8 cellular contexts compared by ENCODE assay signal in genomic region chr13:80342541-80343371, GRCh38. TPM values are rescaled to one million over a fixed set of nuclear protein-coding genes. Genes with fewer than 3 reads are reported as not detected.
DNase-seq lines count a peak whose midpoint lies in the region; ATAC-seq, FAIRE-seq and TF ChIP-seq lines count a peak whose summit lies in the region.

No MANE protein-coding gene starts in this region.

- H3K9ac ChIP-seq in IMR-90 (ENCODE audit: low read depth, low read length), result peak overlapping the region; percentile 89

- peak overlapping the region; percentile 85 for H3K23ac ChIP-seq in IMR-90 (ENCODE audit: low read depth, low read length)

- peak; percentile 63; the same call in 1 of the 2 replicates for TF ChIP-seq POLR2A in IMR-90 (IDR thresholded peaks at IDR 0.05; ENCODE audit: low read depth, low read length)

- no peaks in the 10 kb centered on the region for H3K27me3 ChIP-seq in IMR-90 (ENCODE audit: control insufficient read depth, insufficient read depth, low read length)
- no peaks in the 10 kb centered on the region for H3K27me3 ChIP-seq in cardiac muscle cell
- no peaks in the 10 kb centered on the region for H3K27me3 ChIP-seq in pancreas
- H3K27me3 ChIP-seq in upper lobe of right lung, result no peaks in the 10 kb centered on the region

- peak overlapping the region; percentile 80 for H2BK5ac ChIP-seq in IMR-90 (ENCODE audit: low read depth, low read length, poor library complexity, severe bottlenecking)

- H3K9me3 ChIP-seq in IMR-90 (ENCODE audit: control insufficient read depth, insufficient read depth, low read length), result no peaks in the 10 kb centered on the region
- H3K9me3 ChIP-seq in cardiac muscle cell (ENCODE audit: low read depth), result no peaks in the 10 kb centered on the region
- H3K9me3 ChIP-seq in pancreas, result no peaks in the 10 kb centered on the region
- no peaks in the 10 kb centered on the region for H3K9me3 ChIP-seq in upper lobe of right lung

- H4K5ac ChIP-seq in IMR-90 (ENCODE audit: low read depth, low read length), result peak overlapping the region; percentile 62; the same call in 1 of the 2 replicates

- H3K9me1 ChIP-seq in IMR-90 (ENCODE audit: insufficient read depth, low read length), result no peaks in the 10 kb centered on the region

- TF ChIP-seq RAD21 in IMR-90 (IDR thresholded peaks at IDR 0.05; ENCODE audit: low read length), result peak; percentile 71

- H3K4me1 Mint-ChIP-seq in activated naive CD8-positive, alpha-beta T cell treated with anti-CD3 and anti-CD28 coated beads, Interleukin-2, amount 10 ng/mL, durations not matched to agents 7 days and 5 days, result peaks cover 7% of the 10 kb centered on the region

- FAIRE-seq in pancreas (lab: Jason Lieb, UNC), result no peak

- POLR2A ChIA-PET in IMR-90 (lab: Charles Lee; ENCODE audit: unreplicated experiment), result no interaction called here
- POLR2A ChIA-PET in activated naive CD8-positive, alpha-beta T cell treated with anti-CD3 and anti-CD28 coated beads, Interleukin-2, amount 10 ng/mL, durations not matched to agents 7 days and 5 days (lab: Charles Lee), result no interaction called here

- BruUV-seq in IMR-90 (replicated peaks; lab: Mats Ljungman, UMichigan), result no TSS peak

- H3K27ac ChIP-seq in IMR-90 (ENCODE audit: insufficient read depth, low read length) (peak overlapping the region; percentile 74), cardiac muscle cell (peak overlapping the region; percentile 99), pancreas (peak overlapping the region; percentile 90 to 99 (median 96)), upper lobe of right lung (peak overlapping the region; percentile 95)

- no peaks in the 10 kb centered on the region for H3K4me1 ChIP-seq in IMR-90 (ENCODE audit: control insufficient read depth, insufficient read depth, low read length)
- peaks cover 25% of the 10 kb centered on the region for H3K4me1 ChIP-seq in cardiac muscle cell (ENCODE audit: low read depth)
- H3K4me1 ChIP-seq in pancreas, result peaks cover 0 to 4% (median 0%) of the 10 kb centered on the region in 3 donors
- peaks cover 18% of the 10 kb centered on the region for H3K4me1 ChIP-seq in upper lobe of right lung

- no peaks in the 10 kb centered on the region for H3K36me3 ChIP-seq in IMR-90 (ENCODE audit: control insufficient read depth, insufficient read depth, low read length)
- no peaks in the 10 kb centered on the region for H3K36me3 ChIP-seq in cardiac muscle cell
- H3K36me3 ChIP-seq in pancreas, result no peaks in the 10 kb centered on the region
- H3K36me3 ChIP-seq in upper lobe of right lung, result no peaks in the 10 kb centered on the region

- H3K4me2 ChIP-seq in IMR-90 (ENCODE audit: low read depth, low read length), result peak overlapping the region; percentile 90

- no peak overlapping the region for H3K27ac Mint-ChIP-seq in activated naive CD8-positive, alpha-beta T cell treated with anti-CD3 and anti-CD28 coated beads, Interleukin-2, amount 10 ng/mL, durations not matched to agents 7 days and 5 days

- peak overlapping the region; percentile 85 to 87 for H4K8ac ChIP-seq in IMR-90 (ENCODE audit: low read depth in 2 of 2, low read length in 2 of 2)

- WGBS in IMR-90 (ENCODE audit: extremely low coverage in 2 of 2, insufficient read length in 1 of 2), 2 experiments, result 5% methylated on average over 25 of the region's 57 CpGs; no CpG with 5 or more reads in 1 of the 2 experiments
- 2% methylated on average over 57 of the region's 57 CpGs for WGBS in pancreas, 2 donors

- peak overlapping the region; percentile 13 for H2AK9ac ChIP-seq in IMR-90 (replicated peaks; ENCODE audit: low read depth, low read length, poor library complexity)

- peak overlapping the region; percentile 64; the same call in 1 of the 2 replicates for H3K18ac ChIP-seq in IMR-90 (ENCODE audit: low read depth, low read length)

- DNase-seq in DMS153 treated with DMSO at 0.1 percent for 48 hours (lab: John Stamatoyannopoulos, UW; ENCODE audit: unreplicated experiment) (peak; percentile 87), IMR-90 (peak; percentile 66), SK-N-DZ (ENCODE audit: low spot score) (peak; percentile 77), cardiac muscle cell (ENCODE audit: low read depth in 1 of 2, low spot score in 1 of 2) (peak; percentile 85 to 87), pancreas (peak; percentile 78 to 99 (median 88)), upper lobe of right lung (peak; percentile 94)
- DNase-seq in activated naive CD8-positive, alpha-beta T cell treated with anti-CD3 and anti-CD28 coated beads, Interleukin-2, amount 10 ng/mL, durations not matched to agents 7 days and 5 days, result peak; percentile 83

- peak overlapping the region; percentile 43; the same call in 1 of the 2 replicates for H2BK20ac ChIP-seq in IMR-90 (ENCODE audit: low read depth, low read length)

- H3K14ac ChIP-seq in IMR-90 (replicated peaks; ENCODE audit: low read depth, low read length), result peak overlapping the region; percentile 49

- H2BK120ac ChIP-seq in IMR-90 (ENCODE audit: low read depth, low read length), result peak overlapping the region; percentile 78

- CTCF ChIA-PET in IMR-90 (lab: Yijun Ruan, JAX), result interaction anchor here (0.5 to 1.8 kb wide), 18 partner anchors 10 to 859 kb away, joined by 3 to 7 read pairs (median 4); no protein-coding TSS in a partner anchor

- TF ChIP-seq CTCF in IMR-90 (conservative IDR thresholded peaks at IDR 0.05; ENCODE audit: low read depth, low read length) (peak; percentile 96), cardiac muscle cell (IDR thresholded peaks at IDR 0.05; ENCODE audit: low read depth, low read length) (peak; percentile 93), pancreas (IDR thresholded peaks at IDR 0.05) (peak; percentile 99 to 100 (median 99)), upper lobe of right lung (IDR thresholded peaks at IDR 0.05) (peak; percentile 99)

- dilution Hi-C loops in IMR-90 (cut with HindIII; ENCODE audit: low sequenced_read_pairs, unreplicated experiment), result no loop called here

- H2AFZ ChIP-seq in IMR-90 (replicated peaks; ENCODE audit: low read length, poor library complexity), result peak overlapping the region; percentile 92

- peak overlapping the region; percentile 53 for H3K4me3 ChIP-seq in IMR-90 (ENCODE audit: insufficient read depth, low read depth, low read length)
- H3K4me3 ChIP-seq in cardiac muscle cell, result peak overlapping the region; percentile 98
- H3K4me3 ChIP-seq in pancreas, result peak overlapping the region; percentile 35 to 90 (median 73)
- H3K4me3 ChIP-seq in upper lobe of right lung, result peak overlapping the region; percentile 84

- H3K79me1 ChIP-seq in IMR-90 (ENCODE audit: low read depth in 1 of 2, low read length in 2 of 2), result peaks cover 0 to 2% of the 10 kb centered on the region in 2 experiments; a peak in 1 of 4 replicates

- peak overlapping the region; percentile 53 for H3K4me3 Mint-ChIP-seq in activated naive CD8-positive, alpha-beta T cell treated with anti-CD3 and anti-CD28 coated beads, Interleukin-2, amount 10 ng/mL, durations not matched to agents 7 days and 5 days

- peaks cover 35% of the 10 kb centered on the region for H3K27me3 Mint-ChIP-seq in activated naive CD8-positive, alpha-beta T cell treated with anti-CD3 and anti-CD28 coated beads, Interleukin-2, amount 10 ng/mL, durations not matched to agents 7 days and 5 days

- H3K9me3 Mint-ChIP-seq in activated naive CD8-positive, alpha-beta T cell treated with anti-CD3 and anti-CD28 coated beads, Interleukin-2, amount 10 ng/mL, durations not matched to agents 7 days and 5 days, result no peaks in the 10 kb centered on the region

- H3K56ac ChIP-seq in IMR-90 (ENCODE audit: extremely low read depth, insufficient read depth, low read length), result peak overlapping the region; percentile 42

- peaks cover 23% of the 10 kb centered on the region for H4K20me1 ChIP-seq in IMR-90 (ENCODE audit: insufficient read depth, low read length)

- peak overlapping the region; percentile 35; the same call in 1 of the 2 replicates for H4K91ac ChIP-seq in IMR-90 (ENCODE audit: insufficient read depth, low read depth, low read length)

- peak overlapping the region; percentile 35; the same call in 1 of the 2 replicates for H2AK5ac ChIP-seq in IMR-90 (ENCODE audit: low read depth, low read length)

- H3K4ac ChIP-seq in IMR-90 (ENCODE audit: low read depth, low read length), result peak overlapping the region; percentile 62

- intact Hi-C loops in IMR-90 (cut with micrococcal nuclease), result loop anchor here (1.0 to 10.0 kb wide), 5 partner anchors 210 to 918 kb away; no protein-coding TSS in a partner anchor
- intact Hi-C loops in pancreas (cut with DNase I), result no loop called here
- intact Hi-C loops in upper lobe of right lung (cut with DNase I), result no loop called here

- H2BK15ac ChIP-seq in IMR-90 (ENCODE audit: low read depth, low read length), result peak overlapping the region; percentile 59; the same call in 2 of the 3 replicates

- in situ Hi-C loops in IMR-90 (cut with MboI; ENCODE audit: low sequenced_read_pairs), result loop anchor here (25.0 kb wide), 1 partner anchor 930 kb away; the partner anchor contains the start of gene RBM26

- H3K36me3 Mint-ChIP-seq in activated naive CD8-positive, alpha-beta T cell treated with anti-CD3 and anti-CD28 coated beads, Interleukin-2, amount 10 ng/mL, durations not matched to agents 7 days and 5 days, result no peaks in the 10 kb centered on the region

- ATAC-seq in GM21526 (IDR thresholded peaks at IDR 0.05; ENCODE audit: low FRiP score, unreplicated experiment), result peak; percentile 65
- peak; percentile 31 for ATAC-seq in IMR-90 (ENCODE audit: low read depth)
- peak; percentile 70 for ATAC-seq in activated naive CD8-positive, alpha-beta T cell treated with anti-CD3 and anti-CD28 coated beads, Interleukin-2, amount 10 ng/mL, durations not matched to agents 7 days and 5 days (ENCODE audit: low read depth)
- peak; percentile 62 to 74 (median 69) for ATAC-seq in pancreas
- peak; percentile 74 for ATAC-seq in upper lobe of right lung

TF ChIP-seq in IMR-90, 13 proteins besides CTCF, POLR2A, EP300 and RAD21 (continues in another document):
- TF ChIP-seq MXI1 (IDR thresholded peaks at IDR 0.05; ENCODE audit: borderline replicate concordance, low read depth, low read length), result peak; percentile 20; the same call in 1 of the 2 replicates
- TF ChIP-seq CEBPB (IDR thresholded peaks at IDR 0.05; ENCODE audit: low read depth, low read length), result no peak
- TF ChIP-seq MAFK (IDR thresholded peaks at IDR 0.05; ENCODE audit: low read depth, low read length), result no peak
- TF ChIP-seq CHD1 (IDR thresholded peaks at IDR 0.05; ENCODE audit: low read depth, low read length), result 0 out of 2 replicates have a peak, but pooled peaks have one; percentile 37

RNA-seq across cellular contexts. Expression of gene SPRY2, which starts 1.8 kb away (rescaled TPM):
- total RNA-seq in IMR-90 (2012; rRNA removed), result 21.1 and 26.4 TPM in 2 replicates
- 47.9 and 53.9 TPM in 2 replicates for polyA plus RNA-seq in IMR-90 (2012; rRNA removed)
- 35.5 and 39.0 TPM in 2 replicates for polyA plus RNA-seq in IMR-90 (2012; cell fraction: cytosol; rRNA removed)
- 63.3 and 76.1 TPM in 2 replicates for polyA plus RNA-seq in IMR-90 (2012; cell fraction: nucleus; rRNA removed; ENCODE audit: low replicate concordance)
- 7.3 and 10.7 TPM in 2 replicates for polyA plus RNA-seq in SK-N-DZ (2014; cell fraction: cytosol; rRNA removed)
- polyA plus RNA-seq in SK-N-DZ (2014; cell fraction: nucleus; rRNA removed), result 7.4 and 10.0 TPM in 2 replicates
- under 1 TPM; 0.47 to 0.60 TPM for total RNA-seq in activated naive CD8-positive, alpha-beta T cell treated with anti-CD3 and anti-CD28 coated beads, Interleukin-2, amount 10 ng/mL, durations not matched to agents 7 days and 5 days
- 67.8 and 73.1 TPM in 2 replicates for total RNA-seq in cardiac muscle cell
- 132 and 142 TPM in 2 replicates for polyA plus RNA-seq in cardiac muscle cell
- total RNA-seq in pancreas, result 10 to 100 TPM; 10.7 to 18.8 (median 14.4) TPM
- 10 to 100 TPM; 11.4 to 15.6 TPM for polyA plus RNA-seq in pancreas
- 55.3 TPM for total RNA-seq in upper lobe of right lung

Comparison
In these comparisons a context has a peak if more than half of its experiments do, and no peak if none do; other contexts are left out.
1. Peak in every context shown above with its lines: DNase-seq, ATAC-seq, H3K4me3 ChIP-seq and H3K27ac ChIP-seq.
2. RNA of gene SPRY2, which starts 1.8 kb away (total RNA-seq): 67.8 to 73.1 TPM in cardiac muscle cell, 55.3 TPM in upper lobe of right lung (single experiment), 21.1 to 26.4 TPM in IMR-90 and 10.7 to 18.8 TPM in pancreas; 0.47 to 0.60 TPM in activated naive CD8-positive, alpha-beta T cell treated with anti-CD3 and anti-CD28 coated beads, Interleukin-2, amount 10 ng/mL, durations not matched to agents 7 days and 5 days; every median in the first group is over 4 times any median in the second.